In genomic region chr7:21383833-21384220, GRCh38 we compare ENCODE assay signal across 13 cellular contexts. TPM values are rescaled to one million over a fixed set of nuclear protein-coding genes. Genes with fewer than 3 reads are reported as not detected.
DNase-seq lines count a peak whose midpoint lies in the region; ATAC-seq and FAIRE-seq lines count a peak whose summit lies in the region.
"Had no signal": no experiment of that assay in that cellular context is flagged by ENCODE, and none has a peak within 500 bp of the region (broad histone marks: within the 10 kb centered on the region; RNA-seq: fewer than 3 reads in every experiment).

No MANE protein-coding gene starts in this region.

- no peaks in the 10 kb centered on the region for H3K27me3 Mint-ChIP-seq in CD8-positive, alpha-beta memory T cell

- H3K4me3 Mint-ChIP-seq in CD8-positive, alpha-beta memory T cell: peak overlapping the region; percentile 24 to 75 (median 47)
- H3K4me3 Mint-ChIP-seq: activated naive CD4-positive, alpha-beta T cell treated with anti-CD3 and anti-CD28 coated beads for 36 hours had no signal

- H3K36me3 Mint-ChIP-seq in CD8-positive, alpha-beta memory T cell: no peaks in the 10 kb centered on the region

- peak overlapping the region; percentile 2 to 90 (median 70) for H3K27ac Mint-ChIP-seq in CD8-positive, alpha-beta memory T cell
- H3K27ac Mint-ChIP-seq: activated naive CD4-positive, alpha-beta T cell treated with anti-CD3 and anti-CD28 coated beads for 36 hours had no signal

- H3K9me3 Mint-ChIP-seq in CD8-positive, alpha-beta memory T cell: no peaks in the 10 kb centered on the region
- H3K9me3 Mint-ChIP-seq: activated naive CD4-positive, alpha-beta T cell treated with anti-CD3 and anti-CD28 coated beads for 36 hours had no signal

- H3K4me1 Mint-ChIP-seq in CD8-positive, alpha-beta memory T cell: peaks cover 29 to 46% (median 30%) of the 10 kb centered on the region in 3 donors

- peaks cover 9% of the 10 kb centered on the region for H3K4me1 ChIP-seq in CD8-positive, alpha-beta memory T cell (ENCODE audit: insufficient read depth, low read length)
- H3K4me1 ChIP-seq: BLaER1 treated with 17β-estradiol and CSF1 and Interleukin-3, amounts not matched to agents 10 nM and 100 nM had no signal

- ATAC-seq in GM19025 (IDR thresholded peaks at IDR 0.05; ENCODE audit: low read depth, unreplicated experiment): peak; percentile 88
- peak; percentile 75 for ATAC-seq in HG02623 (IDR thresholded peaks at IDR 0.05; ENCODE audit: unreplicated experiment)
- peak; percentile 83 for ATAC-seq in HG03457 (IDR thresholded peaks at IDR 0.05; ENCODE audit: unreplicated experiment)

- CTCF ChIA-PET in CD8-positive, alpha-beta memory T cell (lab: Charles Lee): interaction anchor here (1.2 kb wide), 2 partner anchors 30 to 45 kb away, joined by 4 to 5 read pairs; no protein-coding TSS in a partner anchor

- H3K27ac ChIP-seq in CD8-positive, alpha-beta memory T cell (ENCODE audit: low read depth, low read length): no peak overlapping the region
- H3K27ac ChIP-seq: BLaER1 treated with 17β-estradiol and CSF1 and Interleukin-3, amounts not matched to agents 10 nM and 100 nM had no signal

- no peaks in the 10 kb centered on the region for H3K36me3 ChIP-seq in CD8-positive, alpha-beta memory T cell (ENCODE audit: insufficient read depth, low read length)
- H3K36me3 ChIP-seq: BLaER1 treated with 17β-estradiol and CSF1 and Interleukin-3, amounts not matched to agents 10 nM and 100 nM had no signal

- no peak for FAIRE-seq in HTR-8/SVneo (lab: Jason Lieb, UNC)

- H3K9me3 ChIP-seq in CD8-positive, alpha-beta memory T cell (ENCODE audit: low read length): no peaks in the 10 kb centered on the region
- H3K9me3 ChIP-seq: BLaER1 treated with 17β-estradiol and CSF1 and Interleukin-3, amounts not matched to agents 10 nM and 100 nM had no signal

- no peak overlapping the region for H3K4me3 ChIP-seq in CD8-positive, alpha-beta memory T cell (ENCODE audit: low read length)
- H3K4me3 ChIP-seq: BLaER1 treated with 17β-estradiol and CSF1 and Interleukin-3, amounts not matched to agents 10 nM and 100 nM had no signal

- DNase-seq in CD8-positive, alpha-beta memory T cell: no peak
- DNase-seq in NCI-H2196 treated with DMSO at 0.1 percent for 48 hours (lab: John Stamatoyannopoulos, UW; ENCODE audit: unreplicated experiment) (no peak), HTR-8/SVneo (ENCODE audit: insufficient read length, low spot score) (no peak), NCI-H524 (lab: John Stamatoyannopoulos, UW) (no peak)
- DNase-seq in stimulated activated CD4-positive, alpha-beta T cell treated with anti-CD3 and anti-CD28 coated beads, Interleukin-4, amount 100 ng/mL, for 24 hours: no peak
- DNase-seq: activated naive CD4-positive, alpha-beta T cell treated with anti-CD3 and anti-CD28 coated beads for 36 hours; head of caudate nucleus; NCI-H1092 treated with DMSO at 0.1 percent for 48 hours; stimulated activated CD8-positive, alpha-beta memory T cell treated with anti-CD3 and anti-CD28 coated beads, Interleukin-4, amount 100 ng/mL, for 48 hours had no signal

- H3K27me3 ChIP-seq in CD8-positive, alpha-beta memory T cell (ENCODE audit: insufficient read depth, low read length, poor library complexity, severe bottlenecking): no peaks in the 10 kb centered on the region
- H3K27me3 ChIP-seq: BLaER1 treated with 17β-estradiol and CSF1 and Interleukin-3, amounts not matched to agents 10 nM and 100 nM had no signal

- POLR2A ChIA-PET in CD8-positive, alpha-beta memory T cell (lab: Charles Lee): interaction anchor here (0.8 to 1.5 kb wide), 2 partner anchors 31 to 110 kb away, joined by 4 read pairs; no protein-coding TSS in a partner anchor

RNA-seq across cellular contexts. Expression of gene SP4, which starts 44.1 kb away (rescaled TPM):
- 10 to 100 TPM; 20.0 to 22.2 TPM for total RNA-seq in CD8-positive, alpha-beta memory T cell
- 14.1 TPM for polyA plus RNA-seq in CD8-positive, alpha-beta memory T cell
